Comparison of ENCODE assay signal across 1 cellular context in genomic region chr12:104167519-104168458, GRCh38.
TF ChIP-seq lines count a peak whose summit lies in the region.

No MANE protein-coding gene starts in this region.

TF ChIP-seq in HEK293, 187 proteins besides CTCF, POLR2A, EP300 and RAD21 (continued from another document):
- TF ChIP-seq ZNF488 (tag by site-specific recombination; IDR thresholded peaks at IDR 0.05), result no peak
- no peak for TF ChIP-seq FEZF1 (tag by site-specific recombination; IDR thresholded peaks at IDR 0.05)
- no peak for TF ChIP-seq ZNF514 (tag by site-specific recombination; IDR thresholded peaks at IDR 0.05)
- TF ChIP-seq SALL2 (tag by site-specific recombination; IDR thresholded peaks at IDR 0.05; ENCODE audit: borderline replicate concordance), result no peak
- no peak for TF ChIP-seq ZNF274 (IDR thresholded peaks at IDR 0.05; ENCODE audit: low read length)
- no peak for TF ChIP-seq ZNF274 (tag by site-specific recombination; IDR thresholded peaks at IDR 0.05; ENCODE audit: borderline replicate concordance)
